ENCODE assay signal across 8 cellular contexts in genomic region chr2:52810460-52810859, GRCh38.
A peak's percentile ranks its signal among the peaks of the same experiment; 100 is the strongest.
DNase-seq lines count a peak whose midpoint lies in the region; ATAC-seq, FAIRE-seq and TF ChIP-seq lines count a peak whose summit lies in the region.
"Had no signal": no experiment of that assay in that cellular context is flagged by ENCODE, and none has a peak within 500 bp of the region (broad histone marks: within the 10 kb centered on the region; RNA-seq: fewer than 3 reads in every experiment).

No MANE protein-coding gene starts in this region.

- no peak for FAIRE-seq in pancreas (lab: Jason Lieb, UNC)

- CTCF ChIA-PET in naive thymus-derived CD4-positive, alpha-beta T cell (lab: Charles Lee): no interaction called here

- no peaks in the 10 kb centered on the region for H3K36me3 Mint-ChIP-seq in endodermal cell (ENCODE audit: low read depth)
- H3K36me3 Mint-ChIP-seq in naive thymus-derived CD4-positive, alpha-beta T cell: no peaks in the 10 kb centered on the region
- H3K36me3 Mint-ChIP-seq: activated naive CD8-positive, alpha-beta T cell had no signal

- 50% methylated on average over 4 of the region's 4 CpGs for WGBS in endodermal cell (ENCODE audit: insufficient coverage in 1 of 2, insufficient read length in 1 of 2), 2 experiments
- 20 to 28% methylated on average over 4 of the region's 4 CpGs for WGBS in pancreas, 2 donors

- intact Hi-C loops in pancreas (cut with DNase I): no loop called here
- intact Hi-C loops in naive thymus-derived CD4-positive, alpha-beta T cell (cut with micrococcal nuclease): no loop called here

- TF ChIP-seq CTCF in endodermal cell (conservative IDR thresholded peaks at IDR 0.05) (peak; percentile 56), pancreas (IDR thresholded peaks at IDR 0.05) (no peak)

- H3K4me1 Mint-ChIP-seq in endodermal cell: no peaks in the 10 kb centered on the region
- H3K4me1 Mint-ChIP-seq in naive thymus-derived CD4-positive, alpha-beta T cell: no peaks in the 10 kb centered on the region

- H3K36me3 ChIP-seq in endodermal cell (ENCODE audit: control insufficient read depth, insufficient read depth, low read length): no peaks in the 10 kb centered on the region
- no peaks in the 10 kb centered on the region for H3K36me3 ChIP-seq in pancreas
- H3K36me3 ChIP-seq in naive thymus-derived CD4-positive, alpha-beta T cell (ENCODE audit: control insufficient read depth in 2 of 3, insufficient read depth in 3 of 3, low read length in 3 of 3): no peaks in the 10 kb centered on the region

- no peak overlapping the region for H3K9ac ChIP-seq in endodermal cell (ENCODE audit: extremely low read depth, low read length, poor library complexity, severe bottlenecking)

- no peaks in the 10 kb centered on the region for H3K27me3 ChIP-seq in endodermal cell (ENCODE audit: control insufficient read depth, insufficient read depth, low read length, poor library complexity, severe bottlenecking)
- no peaks in the 10 kb centered on the region for H3K27me3 ChIP-seq in pancreas
- H3K27me3 ChIP-seq in naive thymus-derived CD4-positive, alpha-beta T cell (ENCODE audit: control insufficient read depth in 2 of 2, insufficient read depth in 2 of 2, low read length in 2 of 2): no peaks in the 10 kb centered on the region

- H3K4me3 ChIP-seq in endodermal cell (ENCODE audit: low read length): no peak overlapping the region
- H3K4me3 ChIP-seq in pancreas: no peak overlapping the region
- no peak overlapping the region for H3K4me3 ChIP-seq in naive thymus-derived CD4-positive, alpha-beta T cell (ENCODE audit: low read length)

- ATAC-seq in GM19023 (IDR thresholded peaks at IDR 0.05; ENCODE audit: unreplicated experiment): peak; percentile 48
- peak in 3 of 4 donors; percentile 76 to 97 (median 86) for ATAC-seq in pancreas
- ATAC-seq in naive thymus-derived CD4-positive, alpha-beta T cell: no peak

- H3K27ac ChIP-seq in endodermal cell (ENCODE audit: low read depth, low read length): no peak overlapping the region
- H3K27ac ChIP-seq in pancreas: no peak overlapping the region
- H3K27ac ChIP-seq in naive thymus-derived CD4-positive, alpha-beta T cell (ENCODE audit: low read depth, low read length): no peak overlapping the region

- H3K27me3 Mint-ChIP-seq in endodermal cell (ENCODE audit: insufficient read depth): no peaks in the 10 kb centered on the region
- H3K27me3 Mint-ChIP-seq in naive thymus-derived CD4-positive, alpha-beta T cell: no peaks in the 10 kb centered on the region
- H3K27me3 Mint-ChIP-seq: activated naive CD8-positive, alpha-beta T cell had no signal

- POLR2A ChIA-PET in naive thymus-derived CD4-positive, alpha-beta T cell (lab: Charles Lee): no interaction called here

- H3K27ac Mint-ChIP-seq in endodermal cell: no peak overlapping the region
- no peak overlapping the region for H3K27ac Mint-ChIP-seq in naive thymus-derived CD4-positive, alpha-beta T cell
- H3K27ac Mint-ChIP-seq: activated naive CD8-positive, alpha-beta T cell had no signal

- no peaks in the 10 kb centered on the region for H3K9me3 ChIP-seq in endodermal cell (ENCODE audit: control insufficient read depth, low read length)
- H3K9me3 ChIP-seq in pancreas: no peaks in the 10 kb centered on the region
- no peaks in the 10 kb centered on the region for H3K9me3 ChIP-seq in naive thymus-derived CD4-positive, alpha-beta T cell (ENCODE audit: control insufficient read depth in 2 of 3, low read length in 3 of 3)

- DNase-seq in M059J (ENCODE audit: low read depth) (peak; percentile 16), endodermal cell (peak; percentile 52), pancreas (no peak), dermis blood vessel endothelial cell (no peak), NCI-H2107 (lab: John Stamatoyannopoulos, UW) (no peak)
- DNase-seq in naive thymus-derived CD4-positive, alpha-beta T cell: no peak

- H3K9me3 Mint-ChIP-seq in endodermal cell: no peaks in the 10 kb centered on the region
- peaks cover 0 to 7% (median 0%) of the 10 kb centered on the region in 11 donors for H3K9me3 Mint-ChIP-seq in naive thymus-derived CD4-positive, alpha-beta T cell

- H3K4me1 ChIP-seq in endodermal cell (ENCODE audit: control insufficient read depth, insufficient read depth, low read length): no peaks in the 10 kb centered on the region
- H3K4me1 ChIP-seq in pancreas: no peaks in the 10 kb centered on the region
- H3K4me1 ChIP-seq in naive thymus-derived CD4-positive, alpha-beta T cell (ENCODE audit: control insufficient read depth in 2 of 2, insufficient read depth in 2 of 2, low read length in 2 of 2): no peaks in the 10 kb centered on the region

- H3K4me3 Mint-ChIP-seq in endodermal cell: no peak overlapping the region
- H3K4me3 Mint-ChIP-seq in naive thymus-derived CD4-positive, alpha-beta T cell: no peak overlapping the region
- H3K4me3 Mint-ChIP-seq: activated naive CD8-positive, alpha-beta T cell had no signal

Comparison
In these comparisons a context has a peak if more than half of its experiments do, and no peak if none do; other contexts are left out.
1. DNase-seq: peak in M059J (single experiment) and endodermal cell (single experiment); none in pancreas (0 of 6), dermis blood vessel endothelial cell (single experiment), naive thymus-derived CD4-positive, alpha-beta T cell (0 of 9) and NCI-H2107 (single experiment).